9 cellular contexts compared by ENCODE assay signal in the genomic region with DNA sequence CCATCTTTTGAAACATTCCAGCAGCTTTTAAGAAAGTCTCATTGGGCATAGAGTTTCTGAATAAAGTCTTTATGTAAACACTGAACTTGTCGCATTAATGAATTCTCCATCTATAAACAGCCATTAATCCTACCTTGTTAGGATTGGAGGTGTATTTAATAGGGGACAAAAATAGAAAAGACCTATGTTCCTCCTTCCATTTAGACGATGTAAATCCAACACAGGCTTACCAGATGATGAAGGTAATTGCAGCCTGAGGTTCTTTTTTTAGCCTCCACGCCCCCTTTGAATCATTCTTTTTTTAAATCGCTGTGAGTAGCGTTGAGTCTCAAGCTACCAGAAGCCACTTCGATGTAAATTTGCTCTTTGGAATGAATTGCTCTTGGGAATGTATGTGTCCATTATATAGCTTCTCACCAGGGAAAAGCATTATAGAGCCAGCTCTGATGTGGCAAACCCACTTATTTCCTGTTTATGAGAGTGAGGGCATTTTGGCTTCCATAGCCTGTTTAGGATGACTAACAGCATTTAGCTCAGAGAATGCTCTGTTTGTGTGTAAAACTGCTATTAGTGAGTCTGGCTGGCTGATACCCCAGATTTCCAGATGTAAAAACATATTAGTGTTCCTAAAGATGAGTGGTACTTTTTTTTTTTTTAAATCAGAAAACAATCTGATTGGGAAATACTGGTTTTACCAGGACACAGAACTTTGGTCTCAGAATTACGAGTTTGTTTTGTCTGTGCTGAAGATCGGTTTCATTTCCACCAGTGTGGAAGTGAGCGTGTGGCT.
DNase-seq lines count a peak whose midpoint lies in the region; ATAC-seq and TF ChIP-seq lines count a peak whose summit lies in the region.
"Had no signal": no experiment of that assay in that cellular context is flagged by ENCODE, and none has a peak within 500 bp of the region (broad histone marks: within the 10 kb centered on the region; RNA-seq: fewer than 3 reads in every experiment).

No MANE protein-coding gene starts in this region.

- H2BK120ac ChIP-seq in mesendoderm (ENCODE audit: low read depth, low read length), result no peak overlapping the region

- peak overlapping the region in 2 of 4 donors; percentile 1 to 36 for H3K4me3 Mint-ChIP-seq in CD4-positive, CD25-positive, alpha-beta regulatory T cell

- H4K5ac ChIP-seq in mesendoderm (ENCODE audit: low read length), result no peak overlapping the region

- H3K9me3 ChIP-seq in CD4-positive, CD25-positive, alpha-beta regulatory T cell (ENCODE audit: control insufficient read depth in 2 of 2, low read length in 2 of 2), result no peaks in the 10 kb centered on the region
- H3K9me3 ChIP-seq in osteoblast (ENCODE audit: low read depth, low read length), result no peaks in the 10 kb centered on the region
- H3K9me3 ChIP-seq: body of pancreas had no signal

- DNase-seq in CD4-positive, CD25-positive, alpha-beta regulatory T cell, result no peak
- DNase-seq in NCI-H2227 (lab: John Stamatoyannopoulos, UW; ENCODE audit: unreplicated experiment) (peak; percentile 56), dedifferentiated amniotic fluid mesenchymal stem cell (ENCODE audit: extremely low spot score) (peak; percentile 71), osteoblast (ENCODE audit: insufficient read length, low spot score, missing footprints) (peak; percentile 80), NCI-H1417 treated with DMSO at 0.1 percent for 48 hours (lab: John Stamatoyannopoulos, UW) (no peak), NCI-H1105 treated with DMSO at 0.1 percent for 48 hours (lab: John Stamatoyannopoulos, UW) (no peak), mesendoderm (no peak)

- whole genome bisulfite sequencing in mesendoderm (ENCODE audit: extremely low coverage, insufficient coverage, low lambda C conversion rate), result no CpG with 5 or more reads among the region's 9 CpGs

- no peak for TF ChIP-seq CTCF in osteoblast (IDR thresholded peaks at IDR 0.05; ENCODE audit: extremely low read depth, low read depth, low read length)

- H3K79me2 ChIP-seq in osteoblast (ENCODE audit: insufficient read depth, low read length) (peaks cover 4% of the 10 kb centered on the region), mesendoderm (ENCODE audit: control insufficient read depth, insufficient read depth, low read length) (no peaks in the 10 kb centered on the region)

- H3K4me2 ChIP-seq in osteoblast (ENCODE audit: insufficient read depth, low read length), result peak overlapping the region; percentile 76
- no peak overlapping the region for H3K4me2 ChIP-seq in mesendoderm (ENCODE audit: low read length)

- H3K36me3 Mint-ChIP-seq in CD4-positive, CD25-positive, alpha-beta regulatory T cell, result no peaks in the 10 kb centered on the region

- H2AK5ac ChIP-seq in mesendoderm (ENCODE audit: low read length), result no peak overlapping the region

- no peak overlapping the region for H3K4ac ChIP-seq in mesendoderm (ENCODE audit: low read depth, low read length)

- no peak overlapping the region for H2BK5ac ChIP-seq in mesendoderm (ENCODE audit: low read length)

- H3K9me3 Mint-ChIP-seq in CD4-positive, CD25-positive, alpha-beta regulatory T cell, result peaks cover 0 to under 1% (median 0%) of the 10 kb centered on the region in 7 donors

- peak overlapping the region; percentile 16 for H2AFZ ChIP-seq in osteoblast (ENCODE audit: low read length)

- peak in 1 of 2 donors; percentile 53 for ATAC-seq in CD4-positive, CD25-positive, alpha-beta regulatory T cell (ENCODE audit: low read depth in 2 of 2)
- no peak for ATAC-seq in HG02642 (IDR thresholded peaks at IDR 0.05; ENCODE audit: poor library complexity, unreplicated experiment)

- no peaks in the 10 kb centered on the region for H3K79me1 ChIP-seq in mesendoderm (ENCODE audit: low read length)

- H3K56ac ChIP-seq in mesendoderm (ENCODE audit: low read length), result no peak overlapping the region

- H3K4me3 ChIP-seq in CD4-positive, CD25-positive, alpha-beta regulatory T cell (ENCODE audit: low read depth, low read length), result peak overlapping the region; percentile 45
- H3K4me3 ChIP-seq in osteoblast (ENCODE audit: insufficient read depth, low read length) (peak overlapping the region; percentile 21), mesendoderm (ENCODE audit: low read length) (no peak overlapping the region)
- H3K4me3 ChIP-seq: body of pancreas had no signal

- no peak overlapping the region for H3K18ac ChIP-seq in mesendoderm (ENCODE audit: low read length)

- H3K4me1 Mint-ChIP-seq in CD4-positive, CD25-positive, alpha-beta regulatory T cell, result peaks cover 9 to 44% (median 21%) of the 10 kb centered on the region in 4 donors

- no peak overlapping the region for H3K27ac ChIP-seq in CD4-positive, CD25-positive, alpha-beta regulatory T cell (ENCODE audit: insufficient read depth, low read length, poor library complexity, severe bottlenecking)
- H3K27ac ChIP-seq in osteoblast (ENCODE audit: low read depth, low read length), result peak overlapping the region; percentile 87
- no peak overlapping the region for H3K27ac ChIP-seq in mesendoderm (ENCODE audit: low read depth, low read length)

- H2BK15ac ChIP-seq in mesendoderm (replicated peaks; ENCODE audit: low read depth), result no peak overlapping the region

- H3K4me1 ChIP-seq in CD4-positive, CD25-positive, alpha-beta regulatory T cell (ENCODE audit: control insufficient read depth, insufficient read depth, low read length, poor library complexity, severe bottlenecking), result peaks cover 18% of the 10 kb centered on the region
- H3K4me1 ChIP-seq in osteoblast (ENCODE audit: insufficient read depth, low read length), result peaks cover 37% of the 10 kb centered on the region
- H3K4me1 ChIP-seq in mesendoderm (ENCODE audit: control insufficient read depth, low read depth, low read length), result peaks cover 4% of the 10 kb centered on the region

- H3K27me3 ChIP-seq in CD4-positive, CD25-positive, alpha-beta regulatory T cell (ENCODE audit: control insufficient read depth, insufficient read depth, low read length), result no peaks in the 10 kb centered on the region
- H3K27me3 ChIP-seq in osteoblast (ENCODE audit: insufficient read depth, low read length), result no peaks in the 10 kb centered on the region
- H3K27me3 ChIP-seq in mesendoderm (ENCODE audit: insufficient read depth, low read length, poor library complexity), result no peaks in the 10 kb centered on the region
- H3K27me3 ChIP-seq: body of pancreas had no signal

- H3K36me3 ChIP-seq in CD4-positive, CD25-positive, alpha-beta regulatory T cell (ENCODE audit: control insufficient read depth, insufficient read depth, low read length), result no peaks in the 10 kb centered on the region
- H3K36me3 ChIP-seq in osteoblast (ENCODE audit: insufficient read depth, low read length) (peaks cover 9% of the 10 kb centered on the region), mesendoderm (ENCODE audit: control insufficient read depth, insufficient read depth, low read length) (no peaks in the 10 kb centered on the region)

- H4K20me1 ChIP-seq in osteoblast (ENCODE audit: insufficient read depth, low read length), result no peaks in the 10 kb centered on the region

- no peaks in the 10 kb centered on the region for H3K27me3 Mint-ChIP-seq in CD4-positive, CD25-positive, alpha-beta regulatory T cell

- H3K27ac Mint-ChIP-seq in CD4-positive, CD25-positive, alpha-beta regulatory T cell, result peak overlapping the region in 1 of 3 donors; percentile 86

- no peak overlapping the region for H3K23ac ChIP-seq in mesendoderm (ENCODE audit: low read length)

- H3K9ac ChIP-seq in mesendoderm (ENCODE audit: low read length), result no peak overlapping the region

- no peak overlapping the region for H4K8ac ChIP-seq in mesendoderm (ENCODE audit: low read depth, low read length)

Comparison
In these comparisons a context has a peak if more than half of its experiments do, and no peak if none do; other contexts are left out.
1. DNase-seq: peak in NCI-H2227 (single experiment), dedifferentiated amniotic fluid mesenchymal stem cell (single experiment) and osteoblast (single experiment); none in CD4-positive, CD25-positive, alpha-beta regulatory T cell (0 of 3), NCI-H1417 treated with DMSO at 0.1 percent for 48 hours (single experiment), NCI-H1105 treated with DMSO at 0.1 percent for 48 hours (single experiment) and mesendoderm (single experiment).